Comparison of ENCODE assay signal across 15 cellular contexts in genomic region chr4:87087015-87087920, GRCh38.
DNase-seq lines count a peak whose midpoint lies in the region; ATAC-seq, FAIRE-seq and TF ChIP-seq lines count a peak whose summit lies in the region.
"Had no signal": no experiment of that assay in that cellular context is flagged by ENCODE, and none has a peak within 500 bp of the region (broad histone marks: within the 10 kb centered on the region; RNA-seq: fewer than 3 reads in every experiment).

No MANE protein-coding gene starts in this region.

- TF ChIP-seq RAD21 in HepG2 (CRISPR knock-in tag; IDR thresholded peaks at IDR 0.05), result no peak

- peaks cover 3% of the 10 kb centered on the region for H3K9me3 Mint-ChIP-seq in mesothelial cell of epicardium
- H3K9me3 Mint-ChIP-seq: stimulated activated naive B cell treated with anti-CD40 and anti-IgM and Interleukin-4, amounts not matched to agents 10 μg/mL and 1 μg/mL and 100 μg/mL, for 72 hours had no signal

- POLR2A ChIA-PET in HepG2 (lab: Yijun Ruan, JAX), result no interaction called here

- no peaks in the 10 kb centered on the region for H3K79me2 ChIP-seq in HepG2 (ENCODE audit: insufficient read depth, low read length)

- H3K27me3 ChIP-seq in right lobe of liver (no peaks in the 10 kb centered on the region), HepG2 (ENCODE audit: control insufficient read depth in 1 of 2, insufficient read depth in 2 of 2, low read length in 2 of 2) (no peaks in the 10 kb centered on the region)

- H3K36me3 Mint-ChIP-seq in mesothelial cell of epicardium, result peaks cover 2% of the 10 kb centered on the region

- H3K4me3 ChIP-seq in right lobe of liver (no peak overlapping the region), HepG2 (replicated peaks in 1 of 3; ENCODE audit: insufficient read depth in 1 of 3, low read depth in 2 of 3, low read length in 3 of 3) (no peak overlapping the region), lower leg skin (ENCODE audit: low read depth, poor library complexity, severe bottlenecking) (no peak overlapping the region)
- H3K4me3 ChIP-seq: lower lobe of right lung had no signal

- BruUV-seq in HepG2 (replicated peaks; lab: Mats Ljungman, UMichigan), result no TSS peak

- intact Hi-C loops in right lobe of liver (cut with DNase I) (no loop called here), HepG2 (cut with micrococcal nuclease; ENCODE audit: unreplicated experiment) (no loop called here), lower leg skin (cut with DNase I; ENCODE audit: low total_unique reads) (no loop called here)

- in situ Hi-C loops in HepG2 (cut with HindIII; ENCODE audit: extremely low pct_ligation_motif_present, low pct_unique_long_range_greater_than_20kb), result no loop called here

- ATAC-seq in right lobe of liver, result peak; percentile 24 to 57 (median 51)
- no peak for ATAC-seq in HepG2
- ATAC-seq in omental fat pad (ENCODE audit: low FRiP score), result no peak
- ATAC-seq in GM18909 (IDR thresholded peaks at IDR 0.05; ENCODE audit: poor library complexity, unreplicated experiment), result no peak
- ATAC-seq: stimulated activated naive B cell treated with anti-CD40 and anti-IgM and Interleukin-4, amounts not matched to agents 10 μg/mL and 1 μg/mL and 100 μg/mL, for 72 hours had no signal

- WGBS in right lobe of liver (ENCODE audit: insufficient coverage, low coverage, low lambda C conversion rate, missing lambda C conversion rate), result 41% methylated on average over 2 of the region's 2 CpGs
- 92% methylated on average over 2 of the region's 2 CpGs for WGBS in HepG2 (ENCODE audit: low lambda C conversion rate)
- WGBS in lower leg skin, 2 donors, result 55 to 70% methylated on average over 2 of the region's 2 CpGs

- H3K4me2 ChIP-seq in HepG2 (ENCODE audit: low read depth, low read length), result no peak overlapping the region

- H3K27ac ChIP-seq in right lobe of liver, result no peak overlapping the region
- no peak overlapping the region for H3K27ac ChIP-seq in HepG2 (ENCODE audit: extremely low read length, insufficient read depth, low read length)
- H3K27ac ChIP-seq in caudate nucleus (ENCODE audit: low read depth, low read length), result peak overlapping the region; percentile 7
- H3K27ac ChIP-seq: lower lobe of right lung, RWPE1 had no signal

- no peak overlapping the region for H2AFZ ChIP-seq in HepG2 (ENCODE audit: low read length)

- no peak for FAIRE-seq in HepG2 (lab: Jason Lieb, UNC)
- FAIRE-seq: astrocyte had no signal

- TF ChIP-seq POLR2A in right lobe of liver (IDR thresholded peaks at IDR 0.05), result no peak
- TF ChIP-seq POLR2A in HepG2 (IDR thresholded peaks at IDR 0.05; ENCODE audit: insufficient read depth in 1 of 2, low read depth in 2 of 2, low read length in 2 of 2), result no peak
- no peak for TF ChIP-seq POLR2A in lower leg skin (IDR thresholded peaks at IDR 0.05)

- H3K4me1 Mint-ChIP-seq in mesothelial cell of epicardium, result peaks cover 24% of the 10 kb centered on the region

- H4K20me1 ChIP-seq in HepG2 (ENCODE audit: insufficient read depth, low read length), result peaks cover 20% of the 10 kb centered on the region

- H3K9me3 ChIP-seq in right lobe of liver (no peaks in the 10 kb centered on the region), HepG2 (ENCODE audit: low read length) (no peaks in the 10 kb centered on the region)
- H3K9me3 ChIP-seq: lower lobe of right lung had no signal

- H3K4me3 Mint-ChIP-seq in mesothelial cell of epicardium, result no peak overlapping the region
- H3K4me3 Mint-ChIP-seq: stimulated activated naive B cell treated with anti-CD40 and anti-IgM and Interleukin-4, amounts not matched to agents 10 μg/mL and 1 μg/mL and 100 μg/mL, for 72 hours had no signal

- H3K4me1 ChIP-seq in right lobe of liver (peaks cover 0 to 14% (median 2%) of the 10 kb centered on the region in 4 donors), HepG2 (ENCODE audit: insufficient read depth, low read length) (peaks cover 24% of the 10 kb centered on the region)

- no peak for TF ChIP-seq CTCF in right lobe of liver (IDR thresholded peaks at IDR 0.05)
- no peak for TF ChIP-seq CTCF in HepG2 (CRISPR knock-in tag; IDR thresholded peaks at IDR 0.05)
- TF ChIP-seq CTCF in mesothelial cell of epicardium (IDR thresholded peaks at IDR 0.05; ENCODE audit: unreplicated experiment), result no peak
- TF ChIP-seq CTCF in omental fat pad (IDR thresholded peaks at IDR 0.05), result no peak
- no peak for TF ChIP-seq CTCF in lower leg skin (IDR thresholded peaks at IDR 0.05)

- DNase-seq in right lobe of liver (no peak), HepG2 (ENCODE audit: low spot score) (no peak), caudate nucleus (lab: John Stamatoyannopoulos, UW) (no peak), mesothelial cell of epicardium (ENCODE audit: low spot score in 2 of 2, unreplicated experiment in 2 of 2) (no peak), omental fat pad (ENCODE audit: low spot score) (no peak), GM19240 (ENCODE audit: insufficient read length, low spot score) (no peak), lower leg skin (ENCODE audit: low spot score in 2 of 2) (no peak)
- DNase-seq: lower lobe of right lung; NCI-H1417; NCI-H510A treated with DMSO at 0.1 percent for 48 hours; posterior cingulate gyrus; stimulated activated naive B cell treated with anti-CD40 and anti-IgM and Interleukin-4, amounts not matched to agents 10 μg/mL and 1 μg/mL and 100 μg/mL, for 72 hours had no signal

- CTCF ChIA-PET in HepG2 (lab: Yijun Ruan, JAX; ENCODE audit: low intra/inter-chr PET ratio, low total read pairs), result no interaction called here

- H3K27ac Mint-ChIP-seq in mesothelial cell of epicardium, result peak overlapping the region; percentile 2
- H3K27ac Mint-ChIP-seq: stimulated activated naive B cell treated with anti-CD40 and anti-IgM and Interleukin-4, amounts not matched to agents 10 μg/mL and 1 μg/mL and 100 μg/mL, for 72 hours had no signal

- H3K27me3 Mint-ChIP-seq in mesothelial cell of epicardium (ENCODE audit: low read depth), result no peaks in the 10 kb centered on the region
- H3K27me3 Mint-ChIP-seq: stimulated activated naive B cell treated with anti-CD40 and anti-IgM and Interleukin-4, amounts not matched to agents 10 μg/mL and 1 μg/mL and 100 μg/mL, for 72 hours had no signal

- no peak overlapping the region for H3K9ac ChIP-seq in HepG2 (ENCODE audit: insufficient read depth, low read depth, low read length)

- TF ChIP-seq EP300 in HepG2 (IDR thresholded peaks at IDR 0.05; ENCODE audit: low read depth in 2 of 2, low read length in 2 of 2), result no peak
- TF ChIP-seq EP300 in HepG2 (CRISPR knock-in tag; IDR thresholded peaks at IDR 0.05; ENCODE audit: borderline replicate concordance), result no peak

- peaks cover 0 to 11% (median 8%) of the 10 kb centered on the region in 4 donors for H3K36me3 ChIP-seq in right lobe of liver
- peaks cover 3 to 42% of the 10 kb centered on the region in 2 experiments for H3K36me3 ChIP-seq in HepG2 (replicated peaks in 1 of 2; ENCODE audit: control insufficient read depth in 1 of 2, insufficient read depth in 2 of 2, low read length in 2 of 2)

TF ChIP-seq in HepG2, 621 proteins besides CTCF, POLR2A, EP300 and RAD21 (continues in another document):
- TF ChIP-seq EED (CRISPR knock-in tag; IDR thresholded peaks at IDR 0.05) (no peak), ZFP82 (CRISPR knock-in tag; IDR thresholded peaks at IDR 0.05; ENCODE audit: borderline replicate concordance) (no peak), HMGXB4 (CRISPR knock-in tag; IDR thresholded peaks at IDR 0.05; ENCODE audit: borderline replicate concordance in 1 of 2, low read depth in 1 of 2) (no peak), ZSCAN12 (CRISPR knock-in tag; IDR thresholded peaks at IDR 0.05) (no peak), CENPBD1 (CRISPR knock-in tag; IDR thresholded peaks at IDR 0.05; ENCODE audit: borderline replicate concordance, low read depth) (no peak), AHR (CRISPR knock-in tag; IDR thresholded peaks at IDR 0.05) (no peak), ZNF740 (CRISPR knock-in tag; IDR thresholded peaks at IDR 0.05) (no peak), FOXM1 (CRISPR knock-in tag; IDR thresholded peaks at IDR 0.05) (no peak), ZNF12 (CRISPR knock-in tag; IDR thresholded peaks at IDR 0.05) (no peak), ZNF335 (CRISPR knock-in tag; IDR thresholded peaks at IDR 0.05) (no peak), ZNF225 (CRISPR knock-in tag; IDR thresholded peaks at IDR 0.05) (no peak), ZFX (CRISPR knock-in tag; IDR thresholded peaks at IDR 0.05; ENCODE audit: low read depth) (no peak), POGZ (CRISPR knock-in tag; IDR thresholded peaks at IDR 0.05) (no peak), MED1 (CRISPR knock-in tag; IDR thresholded peaks at IDR 0.05) (no peak), PRMT3 (CRISPR knock-in tag; IDR thresholded peaks at IDR 0.05; ENCODE audit: borderline replicate concordance, low read depth) (no peak), GABPB1 (CRISPR knock-in tag; IDR thresholded peaks at IDR 0.05) (no peak)

Comparison
In these comparisons a context has a peak if more than half of its experiments do, and no peak if none do; other contexts are left out.
1. ATAC-seq: peak in right lobe of liver (4 of 4); none in HepG2 (single experiment), omental fat pad (single experiment) and GM18909 (single experiment).